20 cellular contexts compared by ENCODE assay signal in genomic region chr7:79713281-79713680, GRCh38.
"Had no signal": no experiment of that assay in that cellular context is flagged by ENCODE, and none has a peak within 500 bp of the region (broad histone marks: within the 10 kb centered on the region; RNA-seq: fewer than 3 reads in every experiment).

No MANE protein-coding gene starts in this region.

- H3K9ac ChIP-seq: SK-N-SH had no signal

- H3K9me3 ChIP-seq: Peyer's patch, SJSA1, SK-N-SH had no signal

- H3K4me1 ChIP-seq: Peyer's patch, SJSA1 had no signal

- FAIRE-seq: TTC549 had no signal

- H3K4me2 ChIP-seq: SK-N-SH had no signal

- H3K9me2 ChIP-seq: SK-N-SH had no signal

- H3K36me3 ChIP-seq: cardiac muscle cell, Peyer's patch, SJSA1 had no signal

- ATAC-seq: activated CD8-positive, alpha-beta T cell treated with anti-CD3 and anti-CD28 coated beads, Interleukin-2, amount 10 ng/mL, durations not matched to agents 7 days and 5 days had no signal

- DNase-seq: activated CD4-positive, alpha-beta T cell treated with anti-CD3 and anti-CD28 coated beads, Interleukin-2, amount 10 ng/mL, durations not matched to agents 7 days and 5 days; activated CD4-positive, alpha-beta T cell treated with anti-CD3 and anti-CD28 coated beads, Interleukin-2, amount 50 U/mL, for 48 hours; activated CD8-positive, alpha-beta T cell treated with anti-CD3 and anti-CD28 coated beads, Interleukin-2, amount 10 ng/mL, durations not matched to agents 7 days and 5 days; activated naive CD4-positive, alpha-beta T cell treated with anti-CD3 and anti-CD28 coated beads, Interleukin-2, amount 10 ng/mL, durations not matched to agents 7 days and 5 days; activated T-cell treated with anti-CD3 and anti-CD28 coated beads, Interleukin-2, amount 50 U/mL, for 24 hours; amniotic stem cell; aorta; Karpas-422; NCI-H1105; NCI-H1417 treated with DMSO at 0.1 percent for 48 hours; NCI-H2029; NCI-H2227 treated with DMSO at 0.1 percent for 48 hours; NCI-H524 treated with DMSO at 0.1 percent for 48 hours; Peyer's patch; RPMI8226; SHP77 treated with DMSO at 0.1 percent for 48 hours; SK-N-SH had no signal

- H3K4me3 ChIP-seq: cardiac muscle cell, Peyer's patch, SJSA1 had no signal

- H3K27me3 ChIP-seq: cardiac muscle cell, Peyer's patch had no signal

- H3K27ac ChIP-seq: cardiac muscle cell, Peyer's patch, SJSA1 had no signal
